In the genomic region with DNA sequence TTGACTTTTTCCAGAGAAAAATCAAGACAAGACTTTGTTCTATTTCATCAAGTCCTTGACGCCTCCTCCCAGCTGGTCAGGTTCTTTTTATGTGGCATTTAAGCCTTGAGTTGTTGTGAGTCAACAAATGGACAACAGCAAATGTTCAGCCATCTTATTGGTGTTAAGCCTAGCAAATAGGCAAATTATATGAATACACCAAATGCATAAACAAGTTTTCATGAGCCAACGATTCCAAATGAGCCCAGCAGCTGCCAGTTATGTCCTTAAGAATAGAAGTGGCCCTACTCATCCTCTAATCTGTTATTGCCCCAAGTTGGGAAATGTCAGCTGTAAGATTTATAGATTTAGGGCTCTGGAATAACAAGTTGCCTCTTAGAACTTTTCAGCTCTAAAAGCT, we compare ENCODE assay signal across 19 cellular contexts.
"Had no signal": no experiment of that assay in that cellular context is flagged by ENCODE, and none has a peak within 500 bp of the region (broad histone marks: within the 10 kb centered on the region; RNA-seq: fewer than 3 reads in every experiment).

No MANE protein-coding gene starts in this region.

- H3K9me3 ChIP-seq: neutrophil, stomach, thoracic aorta, transverse colon had no signal

- H3K36me3 ChIP-seq: neutrophil, stomach, thoracic aorta, transverse colon had no signal

- FAIRE-seq: colon, kidney had no signal

- H3K4me1 ChIP-seq: foreskin keratinocyte, stomach, transverse colon had no signal

- H3K27ac ChIP-seq: foreskin keratinocyte, neutrophil, skin epidermis, stomach, thoracic aorta, transverse colon had no signal

- H3K27me3 ChIP-seq: foreskin keratinocyte, neutrophil, stomach, transverse colon had no signal

- H3K4me3 ChIP-seq: lung, skin epidermis, stomach, thoracic aorta, transverse colon had no signal

- DNase-seq: effector memory CD8-positive, alpha-beta T cell; foreskin keratinocyte; kidney; left colon; left ventricle myocardium superior; mesenchymal stem cell; midbrain; naive B cell; posterior cingulate gyrus; stimulated activated CD4-positive, alpha-beta T cell treated with anti-CD3 and anti-CD28 coated beads, Interleukin-2, amount 100 ng/mL, for 24 hours; stimulated activated naive CD4-positive, alpha-beta T cell; stomach; substantia nigra; transverse colon had no signal
